Comparison of ENCODE assay signal across 1 cellular context in the genomic region with DNA sequence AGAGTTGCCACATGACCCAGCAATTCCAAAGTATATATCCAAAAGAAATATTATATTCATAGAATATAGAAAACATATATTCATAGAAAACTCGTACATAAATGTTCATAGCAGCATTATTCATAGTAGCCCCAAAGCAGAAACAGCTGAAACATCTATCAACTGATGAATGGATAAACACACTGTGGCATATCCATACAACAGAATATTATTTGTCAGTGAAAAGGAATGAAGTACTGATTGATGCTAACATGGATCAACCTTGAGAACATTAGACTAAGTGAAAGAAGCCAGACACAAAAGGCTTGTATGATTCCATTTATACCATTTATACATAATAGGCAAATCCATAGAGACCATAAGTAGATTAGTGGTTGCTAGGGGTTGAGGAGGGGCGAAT.
TF ChIP-seq lines count a peak whose summit lies in the region.

No MANE protein-coding gene starts in this region.

TF ChIP-seq in HCT116, 20 proteins besides CTCF, POLR2A, EP300 and RAD21 (continued from another document):
- TF ChIP-seq JUND (IDR thresholded peaks at IDR 0.05): no peak
- no peak for TF ChIP-seq ZNF274 (IDR thresholded peaks at IDR 0.05; ENCODE audit: low read depth, low read length)
- TF ChIP-seq, protein P1, sequence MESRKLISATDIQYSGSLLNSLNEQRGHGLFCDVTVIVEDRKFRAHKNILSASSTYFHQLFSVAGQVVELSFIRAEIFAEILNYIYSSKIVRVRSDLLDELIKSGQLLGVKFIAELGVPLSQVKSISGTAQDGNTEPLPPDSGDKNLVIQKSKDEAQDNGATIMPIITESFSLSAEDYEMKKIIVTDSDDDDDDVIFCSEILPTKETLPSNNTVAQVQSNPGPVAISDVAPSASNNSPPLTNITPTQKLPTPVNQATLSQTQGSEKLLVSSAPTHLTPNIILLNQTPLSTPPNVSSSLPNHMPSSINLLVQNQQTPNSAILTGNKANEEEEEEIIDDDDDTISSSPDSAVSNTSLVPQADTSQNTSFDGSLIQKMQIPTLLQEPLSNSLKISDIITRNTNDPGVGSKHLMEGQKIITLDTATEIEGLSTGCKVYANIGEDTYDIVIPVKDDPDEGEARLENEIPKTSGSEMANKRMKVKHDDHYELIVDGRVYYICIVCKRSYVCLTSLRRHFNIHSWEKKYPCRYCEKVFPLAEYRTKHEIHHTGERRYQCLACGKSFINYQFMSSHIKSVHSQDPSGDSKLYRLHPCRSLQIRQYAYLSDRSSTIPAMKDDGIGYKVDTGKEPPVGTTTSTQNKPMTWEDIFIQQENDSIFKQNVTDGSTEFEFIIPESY (IDR thresholded peaks at IDR 0.05; ENCODE audit: extremely low read depth, insufficient replicate concordance, low read length): no peak
- no peak for TF ChIP-seq ELF1 (IDR thresholded peaks at IDR 0.05; ENCODE audit: borderline replicate concordance, low read depth)
- no peak for TF ChIP-seq YY1 (IDR thresholded peaks at IDR 0.05; ENCODE audit: extremely low read depth, insufficient replicate concordance, low read depth, low read length)
- TF ChIP-seq, protein P2, sequence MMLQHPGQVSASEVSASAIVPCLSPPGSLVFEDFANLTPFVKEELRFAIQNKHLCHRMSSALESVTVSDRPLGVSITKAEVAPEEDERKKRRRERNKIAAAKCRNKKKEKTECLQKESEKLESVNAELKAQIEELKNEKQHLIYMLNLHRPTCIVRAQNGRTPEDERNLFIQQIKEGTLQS (IDR thresholded peaks at IDR 0.05): no peak
- TF ChIP-seq CEBPB (IDR thresholded peaks at IDR 0.05; ENCODE audit: low read depth): no peak
- TF ChIP-seq CBX3 (IDR thresholded peaks at IDR 0.05; ENCODE audit: low read depth): no peak
- no peak for TF ChIP-seq ZFX (IDR thresholded peaks at IDR 0.05)
- no peak for TF ChIP-seq SIN3A (IDR thresholded peaks at IDR 0.05; ENCODE audit: low read depth)
